ENCODE assay signal across 1 cellular context in genomic region chr19:45692187-45693111, GRCh38.
A peak's percentile ranks its signal among the peaks of the same experiment; 100 is the strongest.
TF ChIP-seq lines count a peak whose summit lies in the region.

Gene QPCTL (plus strand): TSS chr19:45692666. CDS start chr19:45692704, 38 bp downstream.

TF ChIP-seq in HepG2, 621 proteins besides CTCF, POLR2A, EP300 and RAD21 (continued from another document and continues in another):
- TF ChIP-seq HMGXB4 (CRISPR knock-in tag; IDR thresholded peaks at IDR 0.05; ENCODE audit: borderline replicate concordance in 1 of 2, low read depth in 1 of 2): peak; percentile 3 to 51; a peak in 3 of 4 replicates
- TF ChIP-seq ELF3 (CRISPR knock-in tag; IDR thresholded peaks at IDR 0.05): peak; percentile 28; the same call in 1 of the 2 replicates
- TF ChIP-seq, protein P1, sequence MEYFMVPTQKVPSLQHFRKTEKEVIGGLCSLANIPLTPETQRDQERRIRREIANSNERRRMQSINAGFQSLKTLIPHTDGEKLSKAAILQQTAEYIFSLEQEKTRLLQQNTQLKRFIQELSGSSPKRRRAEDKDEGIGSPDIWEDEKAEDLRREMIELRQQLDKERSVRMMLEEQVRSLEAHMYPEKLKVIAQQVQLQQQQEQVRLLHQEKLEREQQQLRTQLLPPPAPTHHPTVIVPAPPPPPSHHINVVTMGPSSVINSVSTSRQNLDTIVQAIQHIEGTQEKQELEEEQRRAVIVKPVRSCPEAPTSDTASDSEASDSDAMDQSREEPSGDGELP (IDR thresholded peaks at IDR 0.05; ENCODE audit: borderline replicate concordance, low read depth): peak; percentile 52; the same call in 1 of the 2 replicates
- TF ChIP-seq ZNF296 (CRISPR knock-in tag; conservative IDR thresholded peaks at IDR 0.05): no peak
- TF ChIP-seq ZNF367 (CRISPR knock-in tag; IDR thresholded peaks at IDR 0.05; ENCODE audit: borderline replicate concordance): no peak
- no peak for TF ChIP-seq ZNF207 (IDR thresholded peaks at IDR 0.05; ENCODE audit: borderline replicate concordance)
- TF ChIP-seq ARNT2 (CRISPR knock-in tag; IDR thresholded peaks at IDR 0.05; ENCODE audit: low read depth): peak; percentile 19; the same call in 1 of the 2 replicates
- TF ChIP-seq, protein P2, sequence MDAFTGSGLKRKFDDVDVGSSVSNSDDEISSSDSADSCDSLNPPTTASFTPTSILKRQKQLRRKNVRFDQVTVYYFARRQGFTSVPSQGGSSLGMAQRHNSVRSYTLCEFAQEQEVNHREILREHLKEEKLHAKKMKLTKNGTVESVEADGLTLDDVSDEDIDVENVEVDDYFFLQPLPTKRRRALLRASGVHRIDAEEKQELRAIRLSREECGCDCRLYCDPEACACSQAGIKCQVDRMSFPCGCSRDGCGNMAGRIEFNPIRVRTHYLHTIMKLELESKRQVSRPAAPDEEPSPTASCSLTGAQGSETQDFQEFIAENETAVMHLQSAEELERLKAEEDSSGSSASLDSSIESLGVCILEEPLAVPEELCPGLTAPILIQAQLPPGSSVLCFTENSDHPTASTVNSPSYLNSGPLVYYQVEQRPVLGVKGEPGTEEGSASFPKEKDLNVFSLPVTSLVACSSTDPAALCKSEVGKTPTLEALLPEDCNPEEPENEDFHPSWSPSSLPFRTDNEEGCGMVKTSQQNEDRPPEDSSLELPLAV (CRISPR knock-in tag; conservative IDR thresholded peaks at IDR 0.05; ENCODE audit: low read depth): no peak
- peak; percentile 7; the same call in 1 of the 2 replicates for TF ChIP-seq RARA (CRISPR knock-in tag; IDR thresholded peaks at IDR 0.05)
- TF ChIP-seq ZNF574 (CRISPR knock-in tag; IDR thresholded peaks at IDR 0.05): peak; percentile 14
- TF ChIP-seq, protein P3, sequence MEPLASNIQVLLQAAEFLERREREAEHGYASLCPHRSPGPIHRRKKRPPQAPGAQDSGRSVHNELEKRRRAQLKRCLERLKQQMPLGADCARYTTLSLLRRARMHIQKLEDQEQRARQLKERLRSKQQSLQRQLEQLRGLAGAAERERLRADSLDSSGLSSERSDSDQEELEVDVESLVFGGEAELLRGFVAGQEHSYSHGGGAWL (CRISPR knock-in tag; IDR thresholded peaks at IDR 0.05): peak; percentile 83
- TF ChIP-seq ETV6 (CRISPR knock-in tag; conservative IDR thresholded peaks at IDR 0.05): peak; percentile 63; the same call in 1 of the 2 replicates
- peak; percentile 66; the same call in 1 of the 2 replicates for TF ChIP-seq MAZ (IDR thresholded peaks at IDR 0.05; ENCODE audit: borderline replicate concordance, low read depth, low read length)
- TF ChIP-seq MAZ (CRISPR knock-in tag; IDR thresholded peaks at IDR 0.05; ENCODE audit: low read depth): no peak
- TF ChIP-seq ZNF761 (CRISPR knock-in tag; conservative IDR thresholded peaks at IDR 0.05): 0 out of 2 replicates have a peak, but pooled peaks have one; percentile 33
- TF ChIP-seq SALL1 (CRISPR knock-in tag; IDR thresholded peaks at IDR 0.05): peak; percentile 18
- TF ChIP-seq GABPA (IDR thresholded peaks at IDR 0.05; ENCODE audit: low read depth, low read length): 0 out of 2 replicates have a peak, but pooled peaks have one; percentile 10
- no peak for TF ChIP-seq GABPA (CRISPR knock-in tag; IDR thresholded peaks at IDR 0.05; ENCODE audit: low read depth)
- TF ChIP-seq NFATC3 (CRISPR knock-in tag; IDR thresholded peaks at IDR 0.05): no peak
- TF ChIP-seq SIN3B (IDR thresholded peaks at IDR 0.05; ENCODE audit: low read length): no peak
- no peak for TF ChIP-seq NBN (conservative IDR thresholded peaks at IDR 0.05)
- TF ChIP-seq, protein P4, sequence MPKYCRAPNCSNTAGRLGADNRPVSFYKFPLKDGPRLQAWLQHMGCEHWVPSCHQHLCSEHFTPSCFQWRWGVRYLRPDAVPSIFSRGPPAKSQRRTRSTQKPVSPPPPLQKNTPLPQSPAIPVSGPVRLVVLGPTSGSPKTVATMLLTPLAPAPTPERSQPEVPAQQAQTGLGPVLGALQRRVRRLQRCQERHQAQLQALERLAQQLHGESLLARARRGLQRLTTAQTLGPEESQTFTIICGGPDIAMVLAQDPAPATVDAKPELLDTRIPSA (CRISPR knock-in tag; IDR thresholded peaks at IDR 0.05; ENCODE audit: borderline replicate concordance): no peak
- peak; percentile 74; the same call in 1 of the 2 replicates for TF ChIP-seq ZNF709 (CRISPR knock-in tag; IDR thresholded peaks at IDR 0.05)
- TF ChIP-seq, protein P5, sequence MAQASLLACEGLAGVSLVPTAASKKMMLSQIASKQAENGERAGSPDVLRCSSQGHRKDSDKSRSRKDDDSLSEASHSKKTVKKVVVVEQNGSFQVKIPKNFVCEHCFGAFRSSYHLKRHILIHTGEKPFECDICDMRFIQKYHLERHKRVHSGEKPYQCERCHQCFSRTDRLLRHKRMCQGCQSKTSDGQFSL (CRISPR knock-in tag; IDR thresholded peaks at IDR 0.05): 0 out of 2 replicates have a peak, but pooled peaks have one; percentile 19
- TF ChIP-seq KLF15 (CRISPR knock-in tag; IDR thresholded peaks at IDR 0.05; ENCODE audit: borderline replicate concordance): no peak
- TF ChIP-seq CENPX (CRISPR knock-in tag; IDR thresholded peaks at IDR 0.05): no peak
- TF ChIP-seq ZNF749 (CRISPR knock-in tag; IDR thresholded peaks at IDR 0.05; ENCODE audit: borderline replicate concordance): no peak
- TF ChIP-seq, protein P6, sequence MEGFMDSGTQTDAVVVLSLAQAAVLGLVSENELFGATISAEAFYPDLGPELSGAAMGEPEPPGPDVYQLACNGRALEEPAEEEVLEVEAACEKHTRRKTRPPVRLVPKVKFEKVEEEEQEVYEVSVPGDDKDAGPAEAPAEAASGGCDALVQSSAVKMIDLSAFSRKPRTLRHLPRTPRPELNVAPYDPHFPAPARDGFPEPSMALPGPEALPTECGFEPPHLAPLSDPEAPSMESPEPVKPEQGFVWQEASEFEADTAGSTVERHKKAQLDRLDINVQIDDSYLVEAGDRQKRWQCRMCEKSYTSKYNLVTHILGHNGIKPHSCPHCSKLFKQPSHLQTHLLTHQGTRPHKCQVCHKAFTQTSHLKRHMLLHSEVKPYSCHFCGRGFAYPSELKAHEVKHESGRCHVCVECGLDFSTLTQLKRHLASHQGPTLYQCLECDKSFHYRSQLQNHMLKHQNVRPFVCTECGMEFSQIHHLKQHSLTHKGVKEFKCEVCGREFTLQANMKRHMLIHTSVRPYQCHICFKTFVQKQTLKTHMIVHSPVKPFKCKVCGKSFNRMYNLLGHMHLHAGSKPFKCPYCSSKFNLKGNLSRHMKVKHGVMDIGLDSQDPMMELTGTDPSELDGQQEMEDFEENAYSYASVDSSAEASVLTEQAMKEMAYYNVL (CRISPR knock-in tag; IDR thresholded peaks at IDR 0.05; ENCODE audit: borderline replicate concordance): peak; percentile 28; the same call in 1 of the 2 replicates
- TF ChIP-seq ZNF609 (CRISPR knock-in tag; IDR thresholded peaks at IDR 0.05; ENCODE audit: borderline replicate concordance): 0 out of 2 replicates have a peak, but pooled peaks have one; percentile 31
- TF ChIP-seq NFE2L2 (IDR thresholded peaks at IDR 0.05; ENCODE audit: low read length): no peak
- no peak for TF ChIP-seq ZNF747 (CRISPR knock-in tag; IDR thresholded peaks at IDR 0.05; ENCODE audit: borderline replicate concordance)
- TF ChIP-seq ZNF605 (CRISPR knock-in tag; IDR thresholded peaks at IDR 0.05): peak; percentile 88
- 0 out of 2 replicates have a peak, but pooled peaks have one; percentile 0 for TF ChIP-seq RFX1 (IDR thresholded peaks at IDR 0.05)
- TF ChIP-seq ETV5 (CRISPR knock-in tag; IDR thresholded peaks at IDR 0.05; ENCODE audit: borderline replicate concordance): peak; percentile 74; the same call in 1 of the 2 replicates
- no peak; the same call in 1 of the 2 replicates for TF ChIP-seq AHR (CRISPR knock-in tag; IDR thresholded peaks at IDR 0.05)
- TF ChIP-seq SIX1 (CRISPR knock-in tag; IDR thresholded peaks at IDR 0.05; ENCODE audit: borderline replicate concordance): peak; percentile 28; the same call in 1 of the 2 replicates
- peak; percentile 38 for TF ChIP-seq SP5 (CRISPR knock-in tag; IDR thresholded peaks at IDR 0.05; ENCODE audit: borderline replicate concordance, low read depth)
- peak; percentile 1; the same call in 1 of the 2 replicates for TF ChIP-seq TMF1 (CRISPR knock-in tag; IDR thresholded peaks at IDR 0.05; ENCODE audit: low read depth)
- 0 out of 2 replicates have a peak, but pooled peaks have one; percentile 47 for TF ChIP-seq RELA (CRISPR knock-in tag; IDR thresholded peaks at IDR 0.05)
- peak; percentile 72; the same call in 1 of the 2 replicates for TF ChIP-seq ZNF280B (CRISPR knock-in tag; IDR thresholded peaks at IDR 0.05; ENCODE audit: borderline replicate concordance)
- TF ChIP-seq ZNF790 (CRISPR knock-in tag; IDR thresholded peaks at IDR 0.05; ENCODE audit: borderline replicate concordance): peak; percentile 90
- peak; percentile 77; the same call in 1 of the 2 replicates for TF ChIP-seq THAP11 (CRISPR knock-in tag; IDR thresholded peaks at IDR 0.05)
- peak; percentile 24; the same call in 1 of the 2 replicates for TF ChIP-seq CHD2 (IDR thresholded peaks at IDR 0.05; ENCODE audit: low read depth, low read length)
- peak; percentile 0 for TF ChIP-seq ASH2L (IDR thresholded peaks at IDR 0.05; ENCODE audit: insufficient read length, low read depth, low read length)
- TF ChIP-seq ZNF598 (CRISPR knock-in tag; IDR thresholded peaks at IDR 0.05; ENCODE audit: borderline replicate concordance): no peak
- TF ChIP-seq SSRP1 (CRISPR knock-in tag; IDR thresholded peaks at IDR 0.05): no peak
- peak; percentile 31; the same call in 1 of the 2 replicates for TF ChIP-seq NCOR1 (IDR thresholded peaks at IDR 0.05; ENCODE audit: borderline replicate concordance, low read length)
